ENCODE assay signal across 1 cellular context in genomic region chr4:55028196-55028595, GRCh38.
TF ChIP-seq lines count a peak whose summit lies in the region.

No MANE protein-coding gene starts in this region.

TF ChIP-seq in GM23338, 12 proteins besides CTCF, POLR2A, EP300 and RAD21 (continued from another document):
- TF ChIP-seq ETS1 (IDR thresholded peaks at IDR 0.05) (no peak), REST (IDR thresholded peaks at IDR 0.05; ENCODE audit: unreplicated experiment) (no peak), ZNF331 (CRISPR knock-in tag; IDR thresholded peaks at IDR 0.05; ENCODE audit: low read depth) (no peak)
TF ChIP-seq in GM23338: peak in this region for 0.
